ENCODE assay signal across 11 cellular contexts in the genomic region with DNA sequence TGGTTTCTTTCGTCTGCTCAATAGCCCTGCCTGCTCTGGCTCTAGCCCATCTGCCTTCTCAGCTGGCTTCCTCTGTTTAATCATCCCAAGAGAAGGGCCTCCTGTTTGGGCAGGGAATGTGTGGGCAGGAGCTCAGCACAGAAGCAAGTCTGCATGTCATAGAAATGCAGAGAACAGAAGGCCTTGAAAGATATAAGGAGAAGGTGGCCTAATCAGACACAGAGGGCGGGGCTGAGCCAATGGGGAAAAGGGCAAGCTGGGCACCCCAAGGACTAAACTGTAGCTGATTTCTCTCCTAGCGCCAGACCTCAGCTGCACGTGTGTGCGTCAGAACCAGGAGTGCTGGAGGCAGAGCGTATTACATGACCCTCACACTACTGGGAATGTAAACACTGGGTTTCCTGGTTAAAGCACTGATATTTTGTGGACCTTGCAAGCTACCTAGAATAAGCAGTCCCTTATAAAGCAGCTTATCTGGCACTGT. TPM values are rescaled to one million over a fixed set of nuclear protein-coding genes. Genes with fewer than 3 reads are reported as not detected.
DNase-seq lines count a peak whose midpoint lies in the region; ATAC-seq, FAIRE-seq and TF ChIP-seq lines count a peak whose summit lies in the region.
"Had no signal": no experiment of that assay in that cellular context is flagged by ENCODE, and none has a peak within 500 bp of the region (broad histone marks: within the 10 kb centered on the region; RNA-seq: fewer than 3 reads in every experiment).

No MANE protein-coding gene starts in this region.

- TF ChIP-seq POLR2A in HepG2 (IDR thresholded peaks at IDR 0.05; ENCODE audit: insufficient read depth in 1 of 2, low read depth in 2 of 2, low read length in 2 of 2) (no peak), right lobe of liver (IDR thresholded peaks at IDR 0.05) (no peak), esophagus muscularis mucosa (IDR thresholded peaks at IDR 0.05; ENCODE audit: low read depth) (no peak)

- TF ChIP-seq EP300 in HepG2 (IDR thresholded peaks at IDR 0.05; ENCODE audit: low read depth in 2 of 2, low read length in 2 of 2) = no peak
- TF ChIP-seq EP300 in HepG2 (CRISPR knock-in tag; IDR thresholded peaks at IDR 0.05; ENCODE audit: borderline replicate concordance) = no peak
- no peak for TF ChIP-seq EP300 in esophagus muscularis mucosa (IDR thresholded peaks at IDR 0.05)

- no peaks in the 10 kb centered on the region for H3K79me2 ChIP-seq in HepG2 (ENCODE audit: insufficient read depth, low read length)

- POLR2A ChIA-PET in HepG2 (lab: Yijun Ruan, JAX) = no interaction called here

- H3K4me3 ChIP-seq in HepG2 (replicated peaks in 1 of 3; ENCODE audit: insufficient read depth in 1 of 3, low read depth in 2 of 3, low read length in 3 of 3) = no peak overlapping the region
- no peak overlapping the region for H3K4me3 ChIP-seq in right lobe of liver
- no peak overlapping the region for H3K4me3 ChIP-seq in esophagus muscularis mucosa
- no peak overlapping the region for H3K4me3 ChIP-seq in muscle layer of colon (ENCODE audit: low read depth in 1 of 2, low read length in 2 of 2)
- no peak overlapping the region for H3K4me3 ChIP-seq in coronary artery

- H3K27me3 ChIP-seq in HepG2 (ENCODE audit: control insufficient read depth in 1 of 2, insufficient read depth in 2 of 2, low read length in 2 of 2) = no peaks in the 10 kb centered on the region
- no peaks in the 10 kb centered on the region for H3K27me3 ChIP-seq in right lobe of liver
- peaks cover 0 to 6% (median 0%) of the 10 kb centered on the region in 4 donors for H3K27me3 ChIP-seq in esophagus muscularis mucosa
- H3K27me3 ChIP-seq in muscle layer of colon (ENCODE audit: control insufficient read depth in 1 of 2, insufficient read depth in 2 of 2, low read length in 2 of 2) = peaks cover 0 to 1% of the 10 kb centered on the region in 2 donors

- intact Hi-C loops in HepG2 (cut with micrococcal nuclease; ENCODE audit: unreplicated experiment) (loop anchor here (1.0 kb wide), 3 partner anchors 46 to 101 kb away; no protein-coding TSS in a partner anchor), right lobe of liver (cut with DNase I) (no loop called here), esophagus muscularis mucosa (cut with DNase I) (loop anchor here (2.0 to 5.0 kb wide), 2 partner anchors 65 to 111 kb away; no protein-coding TSS in a partner anchor)

- no peaks in the 10 kb centered on the region for H3K9me3 ChIP-seq in HepG2 (ENCODE audit: low read length)
- H3K9me3 ChIP-seq in right lobe of liver = no peaks in the 10 kb centered on the region
- H3K9me3 ChIP-seq in esophagus muscularis mucosa = no peaks in the 10 kb centered on the region
- no peaks in the 10 kb centered on the region for H3K9me3 ChIP-seq in muscle layer of colon (ENCODE audit: low read length)
- H3K9me3 ChIP-seq: SK-N-SH had no signal

- CTCF ChIA-PET in HepG2 (lab: Yijun Ruan, JAX; ENCODE audit: low intra/inter-chr PET ratio, low total read pairs) = interaction anchor here (1.4 to 2.0 kb wide), 2 partner anchors 101 to 111 kb away, joined by 13 to 32 read pairs; no protein-coding TSS in a partner anchor

- DNase-seq in HepG2 (ENCODE audit: low spot score) (no peak), right lobe of liver (no peak), esophagus muscularis mucosa (ENCODE audit: extremely low spot score) (no peak), coronary artery (ENCODE audit: low spot score) (no peak), NCI-H526 (lab: John Stamatoyannopoulos, UW) (no peak), NCI-H524 (lab: John Stamatoyannopoulos, UW) (no peak)
- DNase-seq: immature natural killer cell; SK-N-SH; stimulated activated CD4-positive, alpha-beta T cell treated with anti-CD3 and anti-CD28 coated beads, Interleukin-1b, Interleukin-23, amount 100 ng/mL, for 48 hours had no signal

- TF ChIP-seq RAD21 in HepG2 (CRISPR knock-in tag; IDR thresholded peaks at IDR 0.05) = no peak

- in situ Hi-C loops in HepG2 (cut with HindIII; ENCODE audit: extremely low pct_ligation_motif_present, low pct_unique_long_range_greater_than_20kb) = loop anchor here (5.0 kb wide), 1 partner anchor 100 kb away; no protein-coding TSS in a partner anchor

- H3K27ac ChIP-seq in HepG2 (ENCODE audit: extremely low read length, insufficient read depth, low read length) (no peak overlapping the region), right lobe of liver (no peak overlapping the region), esophagus muscularis mucosa (replicated peaks in 1 of 4) (peak overlapping the region; percentile 37 to 56 (median 49)), muscle layer of colon (ENCODE audit: low read depth, low read length) (peak overlapping the region; percentile 45), coronary artery (peak overlapping the region in 1 of 2 donors; percentile 36)

- no TSS peak for BruUV-seq in HepG2 (replicated peaks; lab: Mats Ljungman, UMichigan)

- TF ChIP-seq CTCF in HepG2 (CRISPR knock-in tag; IDR thresholded peaks at IDR 0.05) (no peak), right lobe of liver (IDR thresholded peaks at IDR 0.05) (no peak), esophagus muscularis mucosa (IDR thresholded peaks at IDR 0.05) (no peak), coronary artery (IDR thresholded peaks at IDR 0.05) (no peak)

- H3K36me3 ChIP-seq in HepG2 (replicated peaks in 1 of 2; ENCODE audit: control insufficient read depth in 1 of 2, insufficient read depth in 2 of 2, low read length in 2 of 2) = no peaks in the 10 kb centered on the region
- H3K36me3 ChIP-seq in right lobe of liver = no peaks in the 10 kb centered on the region
- H3K36me3 ChIP-seq in esophagus muscularis mucosa = no peaks in the 10 kb centered on the region
- no peaks in the 10 kb centered on the region for H3K36me3 ChIP-seq in muscle layer of colon (ENCODE audit: insufficient read depth, low read length)

- no peak overlapping the region for H2AFZ ChIP-seq in HepG2 (ENCODE audit: low read length)

- H4K20me1 ChIP-seq in HepG2 (ENCODE audit: insufficient read depth, low read length) = no peaks in the 10 kb centered on the region

- H3K4me1 ChIP-seq in HepG2 (ENCODE audit: insufficient read depth, low read length) (no peaks in the 10 kb centered on the region), right lobe of liver (peaks cover 0 to 2% (median 0%) of the 10 kb centered on the region in 4 donors), esophagus muscularis mucosa (peaks cover 5 to 10% (median 7%) of the 10 kb centered on the region in 4 donors), muscle layer of colon (ENCODE audit: insufficient read depth, low read length) (peaks cover 20% of the 10 kb centered on the region)

- H3K4me2 ChIP-seq in HepG2 (ENCODE audit: low read depth, low read length) = no peak overlapping the region; the same call in 1 of the 2 replicates
- H3K4me2 ChIP-seq: SK-N-SH had no signal

- ATAC-seq in HepG2 (peak; percentile 67), right lobe of liver (no peak), GM18498 (IDR thresholded peaks at IDR 0.05; ENCODE audit: unreplicated experiment) (no peak)

- H3K9ac ChIP-seq in HepG2 (ENCODE audit: insufficient read depth, low read depth, low read length) (no peak overlapping the region), muscle layer of colon (ENCODE audit: low read length) (no peak overlapping the region)
- H3K9ac ChIP-seq: SK-N-SH had no signal

- WGBS in HepG2 (ENCODE audit: low lambda C conversion rate) = 35% methylated on average over 6 of the region's 6 CpGs
- WGBS in right lobe of liver (ENCODE audit: insufficient coverage, low coverage, low lambda C conversion rate, missing lambda C conversion rate) = 85% methylated on average over 3 of the region's 6 CpGs
- WGBS in esophagus muscularis mucosa = 62% methylated on average over 6 of the region's 6 CpGs

- no peak for FAIRE-seq in HepG2 (lab: Jason Lieb, UNC)

RNA-seq across cellular contexts. Expression of a gene that starts 7.6 kb away (rescaled TPM):
- total RNA-seq in HepG2 (2016; rRNA removed; fragmentation: Illumina TruSeq; extraction: Trizol) (not detected in 2 replicates), right lobe of liver (not detected), esophagus muscularis mucosa (not detected)
- not detected in 2 replicates for total RNA-seq in HepG2 (2016; cell fraction: cytosol; rRNA removed; fragmentation: Illumina TruSeq; extraction: Trizol; ENCODE audit: low read depth)
- total RNA-seq in HepG2 (2016; cell fraction: insoluble cytoplasmic fraction; rRNA removed; fragmentation: Illumina TruSeq; extraction: Trizol) = not detected in 2 replicates
- not detected in 2 replicates for total RNA-seq in HepG2 (2016; cell fraction: membrane; rRNA removed; fragmentation: Illumina TruSeq; extraction: Trizol)
- total RNA-seq in HepG2 (2016; cell fraction: nucleus; rRNA removed; fragmentation: Illumina TruSeq; extraction: Trizol) = not detected in 2 replicates
- polyA plus RNA-seq in HepG2 (2011; rRNA removed) = not detected in 2 replicates
- not detected in 2 replicates for polyA plus RNA-seq in HepG2 (2011; cell fraction: cytosol; rRNA removed)
- polyA plus RNA-seq in HepG2 (2011; cell fraction: nucleus; rRNA removed) = not detected in 2 replicates
- polyA plus RNA-seq in HepG2 (2012) = not detected in 2 replicates
- not detected in 2 replicates for polyA plus RNA-seq in HepG2 (2016; cell fraction: cytosol; fragmentation: Illumina TruSeq; extraction: Trizol; ENCODE audit: low read depth)
- not detected in 2 replicates for polyA plus RNA-seq in HepG2 (2016; cell fraction: insoluble cytoplasmic fraction; fragmentation: Illumina TruSeq; extraction: Trizol; ENCODE audit: low read depth)
- polyA plus RNA-seq in HepG2 (2016; cell fraction: membrane; fragmentation: Illumina TruSeq; extraction: Trizol; ENCODE audit: low read depth) = not detected in 2 replicates
- not detected in 2 replicates for polyA plus RNA-seq in HepG2 (2016; cell fraction: nucleus; fragmentation: Illumina TruSeq; extraction: Trizol; ENCODE audit: insufficient read depth, low read depth)
- polyA minus RNA-seq in HepG2 (2011; rRNA and poly(A)+ RNA removed; ENCODE audit: low replicate concordance) = 0.06 TPM in 1 of 2 replicates, not detected in the other
- polyA minus RNA-seq in HepG2 (2011; cell fraction: cytosol; rRNA and poly(A)+ RNA removed) = not detected in 2 replicates
- not detected in 2 replicates for polyA minus RNA-seq in HepG2 (2011; cell fraction: nucleus; rRNA and poly(A)+ RNA removed)
- polyA plus RNA-seq: immature natural killer cell, SK-N-SH had no signal

RNA-seq across cellular contexts. Expression of a gene that starts 13.1 kb away (rescaled TPM):
- not detected in 2 replicates for total RNA-seq in HepG2 (2016; rRNA removed; fragmentation: Illumina TruSeq; extraction: Trizol)
- not detected in 2 replicates for total RNA-seq in HepG2 (2016; cell fraction: cytosol; rRNA removed; fragmentation: Illumina TruSeq; extraction: Trizol; ENCODE audit: low read depth)
- total RNA-seq in HepG2 (2016; cell fraction: insoluble cytoplasmic fraction; rRNA removed; fragmentation: Illumina TruSeq; extraction: Trizol) = not detected in 2 replicates
- total RNA-seq in HepG2 (2016; cell fraction: membrane; rRNA removed; fragmentation: Illumina TruSeq; extraction: Trizol) = not detected in 2 replicates
- total RNA-seq in HepG2 (2016; cell fraction: nucleus; rRNA removed; fragmentation: Illumina TruSeq; extraction: Trizol) = not detected in 2 replicates
- 0.03 and 0.07 TPM in 2 replicates for polyA plus RNA-seq in HepG2 (2011; rRNA removed)
- polyA plus RNA-seq in HepG2 (2011; cell fraction: cytosol; rRNA removed) = 0.04 TPM in 1 of 2 replicates, not detected in the other
- polyA plus RNA-seq in HepG2 (2011; cell fraction: nucleus; rRNA removed) = 0.21 TPM in 1 of 2 replicates, not detected in the other
- not detected in 2 replicates for polyA plus RNA-seq in HepG2 (2012)
- not detected in 2 replicates for polyA plus RNA-seq in HepG2 (2016; cell fraction: cytosol; fragmentation: Illumina TruSeq; extraction: Trizol; ENCODE audit: low read depth)
- polyA plus RNA-seq in HepG2 (2016; cell fraction: insoluble cytoplasmic fraction; fragmentation: Illumina TruSeq; extraction: Trizol; ENCODE audit: low read depth) = not detected in 2 replicates
- polyA plus RNA-seq in HepG2 (2016; cell fraction: membrane; fragmentation: Illumina TruSeq; extraction: Trizol; ENCODE audit: low read depth) = not detected in 2 replicates
- polyA plus RNA-seq in HepG2 (2016; cell fraction: nucleus; fragmentation: Illumina TruSeq; extraction: Trizol; ENCODE audit: insufficient read depth, low read depth) = not detected in 2 replicates
- polyA minus RNA-seq in HepG2 (2011; rRNA and poly(A)+ RNA removed; ENCODE audit: low replicate concordance) = 0.09 and 0.10 TPM in 2 replicates
- not detected in 2 replicates for polyA minus RNA-seq in HepG2 (2011; cell fraction: cytosol; rRNA and poly(A)+ RNA removed)
- not detected in 2 replicates for polyA minus RNA-seq in HepG2 (2011; cell fraction: nucleus; rRNA and poly(A)+ RNA removed)
- total RNA-seq in right lobe of liver = under 1 TPM in 1 of 6 experiments, not detected in 5; 0.25 TPM
- not detected for total RNA-seq in esophagus muscularis mucosa
- polyA plus RNA-seq: immature natural killer cell had no signal

RNA-seq across cellular contexts. Expression of a gene that starts 17.6 kb away (rescaled TPM):
- 10.8 and 14.1 TPM in 2 replicates for total RNA-seq in HepG2 (2016; rRNA removed; fragmentation: Illumina TruSeq; extraction: Trizol)
- total RNA-seq in HepG2 (2016; cell fraction: cytosol; rRNA removed; fragmentation: Illumina TruSeq; extraction: Trizol; ENCODE audit: low read depth) = 1.9 and 2.2 TPM in 2 replicates
- total RNA-seq in HepG2 (2016; cell fraction: insoluble cytoplasmic fraction; rRNA removed; fragmentation: Illumina TruSeq; extraction: Trizol) = 7.0 and 14.0 TPM in 2 replicates
- 4.6 TPM in 2 replicates for total RNA-seq in HepG2 (2016; cell fraction: membrane; rRNA removed; fragmentation: Illumina TruSeq; extraction: Trizol)
- total RNA-seq in HepG2 (2016; cell fraction: nucleus; rRNA removed; fragmentation: Illumina TruSeq; extraction: Trizol) = 19.5 and 19.8 TPM in 2 replicates
- 18.6 and 19.8 TPM in 2 replicates for polyA plus RNA-seq in HepG2 (2011; rRNA removed)
- polyA plus RNA-seq in HepG2 (2011; cell fraction: cytosol; rRNA removed) = 7.7 and 17.1 TPM in 2 replicates
- 117 and 120 TPM in 2 replicates for polyA plus RNA-seq in HepG2 (2011; cell fraction: nucleus; rRNA removed)
- 7.3 and 8.4 TPM in 2 replicates for polyA plus RNA-seq in HepG2 (2012)
- polyA plus RNA-seq in HepG2 (2016; cell fraction: cytosol; fragmentation: Illumina TruSeq; extraction: Trizol; ENCODE audit: low read depth) = 0.87 and 0.91 TPM in 2 replicates
- 5.6 and 7.1 TPM in 2 replicates for polyA plus RNA-seq in HepG2 (2016; cell fraction: insoluble cytoplasmic fraction; fragmentation: Illumina TruSeq; extraction: Trizol; ENCODE audit: low read depth)
- polyA plus RNA-seq in HepG2 (2016; cell fraction: membrane; fragmentation: Illumina TruSeq; extraction: Trizol; ENCODE audit: low read depth) = 1.9 TPM in 2 replicates
- polyA plus RNA-seq in HepG2 (2016; cell fraction: nucleus; fragmentation: Illumina TruSeq; extraction: Trizol; ENCODE audit: insufficient read depth, low read depth) = 40.7 and 43.9 TPM in 2 replicates
- polyA minus RNA-seq in HepG2 (2011; rRNA and poly(A)+ RNA removed; ENCODE audit: low replicate concordance) = 38.9 and 55.6 TPM in 2 replicates
- 4.6 and 7.2 TPM in 2 replicates for polyA minus RNA-seq in HepG2 (2011; cell fraction: cytosol; rRNA and poly(A)+ RNA removed)
- polyA minus RNA-seq in HepG2 (2011; cell fraction: nucleus; rRNA and poly(A)+ RNA removed) = 30.1 and 32.3 TPM in 2 replicates
- 10 to 100 TPM; 20.3 to 37.5 (median 27.8) TPM for total RNA-seq in right lobe of liver
- 10 to 100 TPM; 22.6 to 39.3 (median 30.1) TPM for total RNA-seq in esophagus muscularis mucosa

RNA-seq across cellular contexts. Expression of a gene that starts 46.7 kb away (rescaled TPM):
- total RNA-seq in HepG2 (2016; rRNA removed; fragmentation: Illumina TruSeq; extraction: Trizol) (not detected in 2 replicates), right lobe of liver (not detected), esophagus muscularis mucosa (not detected)
- not detected in 2 replicates for total RNA-seq in HepG2 (2016; cell fraction: cytosol; rRNA removed; fragmentation: Illumina TruSeq; extraction: Trizol; ENCODE audit: low read depth)
- not detected in 2 replicates for total RNA-seq in HepG2 (2016; cell fraction: insoluble cytoplasmic fraction; rRNA removed; fragmentation: Illumina TruSeq; extraction: Trizol)
- not detected in 2 replicates for total RNA-seq in HepG2 (2016; cell fraction: membrane; rRNA removed; fragmentation: Illumina TruSeq; extraction: Trizol)
- total RNA-seq in HepG2 (2016; cell fraction: nucleus; rRNA removed; fragmentation: Illumina TruSeq; extraction: Trizol) = not detected in 2 replicates
- polyA plus RNA-seq in HepG2 (2011; rRNA removed) = not detected in 2 replicates
- not detected in 2 replicates for polyA plus RNA-seq in HepG2 (2011; cell fraction: cytosol; rRNA removed)
- polyA plus RNA-seq in HepG2 (2011; cell fraction: nucleus; rRNA removed) = not detected in 2 replicates
- 0.12 TPM in 1 of 2 replicates, not detected in the other for polyA plus RNA-seq in HepG2 (2012)
- polyA plus RNA-seq in HepG2 (2016; cell fraction: cytosol; fragmentation: Illumina TruSeq; extraction: Trizol; ENCODE audit: low read depth) = not detected in 2 replicates
- not detected in 2 replicates for polyA plus RNA-seq in HepG2 (2016; cell fraction: insoluble cytoplasmic fraction; fragmentation: Illumina TruSeq; extraction: Trizol; ENCODE audit: low read depth)
- not detected in 2 replicates for polyA plus RNA-seq in HepG2 (2016; cell fraction: membrane; fragmentation: Illumina TruSeq; extraction: Trizol; ENCODE audit: low read depth)
- polyA plus RNA-seq in HepG2 (2016; cell fraction: nucleus; fragmentation: Illumina TruSeq; extraction: Trizol; ENCODE audit: insufficient read depth, low read depth) = not detected in 2 replicates
- polyA minus RNA-seq in HepG2 (2011; rRNA and poly(A)+ RNA removed; ENCODE audit: low replicate concordance) = not detected in 2 replicates
- polyA minus RNA-seq in HepG2 (2011; cell fraction: cytosol; rRNA and poly(A)+ RNA removed) = not detected in 2 replicates
- not detected in 2 replicates for polyA minus RNA-seq in HepG2 (2011; cell fraction: nucleus; rRNA and poly(A)+ RNA removed)
- polyA plus RNA-seq: immature natural killer cell, SK-N-SH had no signal

RNA-seq across cellular contexts. Expression of a gene that starts 53.0 kb away (rescaled TPM):
- total RNA-seq in HepG2 (2016; rRNA removed; fragmentation: Illumina TruSeq; extraction: Trizol) (not detected in 2 replicates), right lobe of liver (not detected), esophagus muscularis mucosa (not detected)
- total RNA-seq in HepG2 (2016; cell fraction: cytosol; rRNA removed; fragmentation: Illumina TruSeq; extraction: Trizol; ENCODE audit: low read depth) = not detected in 2 replicates
- total RNA-seq in HepG2 (2016; cell fraction: insoluble cytoplasmic fraction; rRNA removed; fragmentation: Illumina TruSeq; extraction: Trizol) = not detected in 2 replicates
- total RNA-seq in HepG2 (2016; cell fraction: membrane; rRNA removed; fragmentation: Illumina TruSeq; extraction: Trizol) = not detected in 2 replicates
- not detected in 2 replicates for total RNA-seq in HepG2 (2016; cell fraction: nucleus; rRNA removed; fragmentation: Illumina TruSeq; extraction: Trizol)
- not detected in 2 replicates for polyA plus RNA-seq in HepG2 (2011; rRNA removed)
- polyA plus RNA-seq in HepG2 (2011; cell fraction: cytosol; rRNA removed) = not detected in 2 replicates
- polyA plus RNA-seq in HepG2 (2011; cell fraction: nucleus; rRNA removed) = not detected in 2 replicates
- polyA plus RNA-seq in HepG2 (2012) = not detected in 2 replicates
- polyA plus RNA-seq in HepG2 (2016; cell fraction: cytosol; fragmentation: Illumina TruSeq; extraction: Trizol; ENCODE audit: low read depth) = not detected in 2 replicates
- not detected in 2 replicates for polyA plus RNA-seq in HepG2 (2016; cell fraction: insoluble cytoplasmic fraction; fragmentation: Illumina TruSeq; extraction: Trizol; ENCODE audit: low read depth)
- polyA plus RNA-seq in HepG2 (2016; cell fraction: membrane; fragmentation: Illumina TruSeq; extraction: Trizol; ENCODE audit: low read depth) = not detected in 2 replicates
- polyA plus RNA-seq in HepG2 (2016; cell fraction: nucleus; fragmentation: Illumina TruSeq; extraction: Trizol; ENCODE audit: insufficient read depth, low read depth) = not detected in 2 replicates
- not detected in 2 replicates for polyA minus RNA-seq in HepG2 (2011; rRNA and poly(A)+ RNA removed; ENCODE audit: low replicate concordance)
- polyA minus RNA-seq in HepG2 (2011; cell fraction: cytosol; rRNA and poly(A)+ RNA removed) = not detected in 2 replicates
- not detected in 2 replicates for polyA minus RNA-seq in HepG2 (2011; cell fraction: nucleus; rRNA and poly(A)+ RNA removed)
- polyA plus RNA-seq: immature natural killer cell, SK-N-SH had no signal

Comparison
In these comparisons a context has a peak if more than half of its experiments do, and no peak if none do; other contexts are left out.
1. intact Hi-C loops: an anchor here in HepG2 (1.0 kb wide) and esophagus muscularis mucosa (2.0 to 5.0 kb wide); none called in right lobe of liver.
2. H3K27ac ChIP-seq: peak in esophagus muscularis mucosa (4 of 4) and muscle layer of colon (single experiment); none in HepG2 (single experiment) and right lobe of liver (0 of 3).